ENCODE assay signal across 5 cellular contexts in genomic region chr22:35487623-35488022, GRCh38. TPM values are rescaled to one million over a fixed set of nuclear protein-coding genes. Genes with fewer than 3 reads are reported as not detected.
"Had no signal": no experiment of that assay in that cellular context is flagged by ENCODE, and none has a peak within 500 bp of the region (broad histone marks: within the 10 kb centered on the region; RNA-seq: fewer than 3 reads in every experiment).

No MANE protein-coding gene starts in this region.

RNA-seq across cellular contexts. Expression of gene RASD2, which starts 53.0 kb away (rescaled TPM):
- total RNA-seq: naive thymus-derived CD8-positive, alpha-beta T cell; neural crest cell; osteocyte; pulmonary artery endothelial cell had no signal
- polyA plus RNA-seq: smooth muscle cell had no signal
